In the genomic region with DNA sequence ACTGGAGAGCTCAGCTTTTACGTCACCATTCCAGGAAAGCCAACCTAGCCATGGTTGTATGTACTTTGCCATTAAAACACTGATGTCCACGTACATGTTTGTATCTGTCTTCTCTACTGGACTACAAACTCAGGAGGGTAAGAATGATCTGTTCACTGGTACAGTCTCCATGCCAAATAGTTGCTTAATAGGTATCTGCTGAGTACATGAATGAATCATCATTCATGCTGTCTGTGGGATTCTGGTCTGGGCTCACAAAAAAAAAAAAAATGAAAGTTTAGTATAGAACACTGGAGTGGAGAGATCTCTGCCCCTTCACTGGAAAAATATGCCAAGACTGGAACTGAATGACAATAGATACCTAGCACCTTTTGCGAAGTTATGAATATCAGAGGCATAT, we compare ENCODE assay signal across 12 cellular contexts.
DNase-seq lines count a peak whose midpoint lies in the region; FAIRE-seq and TF ChIP-seq lines count a peak whose summit lies in the region.
"Had no signal": no experiment of that assay in that cellular context is flagged by ENCODE, and none has a peak within 500 bp of the region (broad histone marks: within the 10 kb centered on the region; RNA-seq: fewer than 3 reads in every experiment).

No MANE protein-coding gene starts in this region.

- peak; percentile 50 for FAIRE-seq in GM12892 (lab: Jason Lieb, UNC)

- no peak for DNase-seq in GM12892 (ENCODE audit: insufficient read length)
- DNase-seq in NB4 (ENCODE audit: low read depth), result peak; percentile 64
- peak; percentile 81 for DNase-seq in epithelial cell of esophagus (ENCODE audit: low read depth)
- DNase-seq in smooth muscle cell of the brain vasculature (ENCODE audit: low read depth, low spot score), result peak; percentile 13
- DNase-seq in NCI-H446 treated with DMSO at 0.1 percent for 48 hours (lab: John Stamatoyannopoulos, UW), result no peak
- DNase-seq in stimulated activated CD4-positive, alpha-beta T cell treated with anti-CD3 and anti-CD28 coated beads, Interleukin-2, amount 100 ng/mL, for 24 hours, result no peak
- DNase-seq in activated CD4-positive, CD25-positive, alpha-beta regulatory T cell (lab: John Stamatoyannopoulos, UW), result no peak
- DNase-seq: body of pancreas, erythroblast, NCI-H1092 treated with DMSO at 0.1 percent for 48 hours, T-helper 1 cell had no signal

- no peak overlapping the region for H3K4me3 ChIP-seq in NB4 (ENCODE audit: low read depth, low read length)
- no peak overlapping the region for H3K4me3 ChIP-seq in epithelial cell of esophagus (ENCODE audit: low read length)
- H3K4me3 ChIP-seq: body of pancreas, GM23338 had no signal

- TF ChIP-seq POLR2A in GM12892 (IDR thresholded peaks at IDR 0.05; ENCODE audit: low read depth, low read length) (no peak), NB4 (IDR thresholded peaks at IDR 0.05; ENCODE audit: extremely low read depth, insufficient read length) (no peak)

- TF ChIP-seq CTCF in NB4 (IDR thresholded peaks at IDR 0.05; ENCODE audit: low read depth, low read length), result no peak
- no peak for TF ChIP-seq CTCF in epithelial cell of esophagus (IDR thresholded peaks at IDR 0.05; ENCODE audit: insufficient read depth, low read depth, low read length, missing control alignments)

Comparison
In these comparisons a context has a peak if more than half of its experiments do, and no peak if none do; other contexts are left out.
1. DNase-seq: peak in NB4 (single experiment), epithelial cell of esophagus (single experiment) and smooth muscle cell of the brain vasculature (single experiment); none in GM12892 (single experiment), NCI-H446 treated with DMSO at 0.1 percent for 48 hours (single experiment), stimulated activated CD4-positive, alpha-beta T cell treated with anti-CD3 and anti-CD28 coated beads, Interleukin-2, amount 100 ng/mL, for 24 hours (0 of 2) and activated CD4-positive, CD25-positive, alpha-beta regulatory T cell (0 of 4).